ENCODE assay signal across 1 cellular context in the genomic region with DNA sequence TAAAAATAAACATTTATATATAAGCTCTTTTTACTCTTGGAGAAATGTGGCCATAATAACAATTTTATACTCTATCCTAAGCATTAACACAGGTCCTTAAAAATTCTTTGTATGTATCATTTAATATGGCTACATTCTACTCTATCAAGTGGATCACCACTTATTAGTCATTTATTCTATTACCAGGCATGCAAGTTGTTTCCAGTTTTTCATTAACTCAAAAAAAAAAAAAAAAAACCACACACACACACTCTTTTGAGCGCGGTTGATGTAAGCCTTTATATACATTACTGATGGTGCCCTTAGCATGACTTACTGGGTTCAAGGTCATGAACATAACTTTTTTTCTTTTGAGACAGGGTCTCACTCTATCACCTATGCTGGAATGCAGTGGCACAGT.
TF ChIP-seq lines count a peak whose summit lies in the region.

No MANE protein-coding gene starts in this region.

TF ChIP-seq in IMR-90, 13 proteins besides CTCF, POLR2A, EP300 and RAD21 (continued from another document):
- no peak for TF ChIP-seq SMC3 (IDR thresholded peaks at IDR 0.05; ENCODE audit: low read depth, low read length)
- TF ChIP-seq CHD1 (IDR thresholded peaks at IDR 0.05; ENCODE audit: low read depth, low read length) = no peak
- no peak for TF ChIP-seq CEBPB (IDR thresholded peaks at IDR 0.05; ENCODE audit: low read depth, low read length)
- no peak for TF ChIP-seq RCOR1 (IDR thresholded peaks at IDR 0.05; ENCODE audit: insufficient replicate concordance, low read length)
- no peak for TF ChIP-seq MXI1 (IDR thresholded peaks at IDR 0.05; ENCODE audit: borderline replicate concordance, low read depth, low read length)
- TF ChIP-seq, protein P1, sequence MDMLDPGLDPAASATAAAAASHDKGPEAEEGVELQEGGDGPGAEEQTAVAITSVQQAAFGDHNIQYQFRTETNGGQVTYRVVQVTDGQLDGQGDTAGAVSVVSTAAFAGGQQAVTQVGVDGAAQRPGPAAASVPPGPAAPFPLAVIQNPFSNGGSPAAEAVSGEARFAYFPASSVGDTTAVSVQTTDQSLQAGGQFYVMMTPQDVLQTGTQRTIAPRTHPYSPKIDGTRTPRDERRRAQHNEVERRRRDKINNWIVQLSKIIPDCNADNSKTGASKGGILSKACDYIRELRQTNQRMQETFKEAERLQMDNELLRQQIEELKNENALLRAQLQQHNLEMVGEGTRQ (IDR thresholded peaks at IDR 0.05; ENCODE audit: low read depth, low read length) = no peak
- no peak for TF ChIP-seq BHLHE40 (IDR thresholded peaks at IDR 0.05; ENCODE audit: low read depth, low read length)
- TF ChIP-seq MAFK (IDR thresholded peaks at IDR 0.05; ENCODE audit: low read depth, low read length) = no peak
- TF ChIP-seq RFX5 (IDR thresholded peaks at IDR 0.05; ENCODE audit: low read depth, low read length) = no peak
- TF ChIP-seq NFE2L2 (IDR thresholded peaks at IDR 0.05; ENCODE audit: low read depth, low read length) = no peak
- TF ChIP-seq MAZ (IDR thresholded peaks at IDR 0.05; ENCODE audit: borderline replicate concordance, low read depth, low read length) = no peak
- TF ChIP-seq ELK1 (IDR thresholded peaks at IDR 0.05; ENCODE audit: borderline replicate concordance, low read depth, low read length) = no peak
